Comparison of ENCODE assay signal across 25 cellular contexts in genomic region chr15:63390689-63391088, GRCh38. TPM values are rescaled to one million over a fixed set of nuclear protein-coding genes. Genes with fewer than 3 reads are reported as not detected.
DNase-seq lines count a peak whose midpoint lies in the region; ATAC-seq, FAIRE-seq and TF ChIP-seq lines count a peak whose summit lies in the region.
"Had no signal": no experiment of that assay in that cellular context is flagged by ENCODE, and none has a peak within 500 bp of the region (broad histone marks: within the 10 kb centered on the region; RNA-seq: fewer than 3 reads in every experiment).

No MANE protein-coding gene starts in this region.

- peak overlapping the region; percentile 25 for H2AFZ ChIP-seq in K562 (ENCODE audit: low read depth, low read length)

- in situ Hi-C loops in K562 (cut with MboI) = no loop called here

- H3K9me1 ChIP-seq in K562 (ENCODE audit: control insufficient read depth, insufficient read depth, low read length) = no peaks in the 10 kb centered on the region

- no TSS peak for BruUV-seq in K562 (replicated peaks; lab: Mats Ljungman, UMichigan)

- no peak; the same call in 2 of the 3 replicates for ATAC-seq in K562
- no peak for ATAC-seq in HG02763 (IDR thresholded peaks at IDR 0.05; ENCODE audit: unreplicated experiment)
- no peak for ATAC-seq in GM19351 (IDR thresholded peaks at IDR 0.05; ENCODE audit: unreplicated experiment)
- ATAC-seq: A549 had no signal

- TF ChIP-seq POLR2A in K562 (conservative IDR thresholded peaks at IDR 0.05) (no peak), thyroid gland (IDR thresholded peaks at IDR 0.05) (no peak)

- H3K27me3 ChIP-seq in K562 (ENCODE audit: control insufficient read depth in 2 of 2, insufficient read depth in 2 of 2, low read length in 2 of 2) (no peaks in the 10 kb centered on the region), mucosa of rectum (ENCODE audit: control insufficient read depth in 2 of 2, insufficient read depth in 2 of 2, low read length in 2 of 2) (no peaks in the 10 kb centered on the region), thyroid gland (no peaks in the 10 kb centered on the region)
- H3K27me3 ChIP-seq: BLaER1 treated with 17β-estradiol and CSF1 and Interleukin-3, amounts not matched to agents 10 nM and 100 nM had no signal

- TF ChIP-seq CTCF in HEK293 (tag by site-specific recombination; IDR thresholded peaks at IDR 0.05) = no peak
- no peak for TF ChIP-seq CTCF in K562 (IDR thresholded peaks at IDR 0.05 in 2 of 3, conservative IDR thresholded peaks at IDR 0.05 in 1 of 3; ENCODE audit: insufficient read depth in 2 of 3, low read depth in 1 of 3, low read length in 3 of 3)
- no peak for TF ChIP-seq CTCF in thyroid gland (IDR thresholded peaks at IDR 0.05)

- peaks cover 6% of the 10 kb centered on the region; the same call in 1 of the 2 replicates for H3K4me1 ChIP-seq in HEK293 (ENCODE audit: control insufficient read depth, insufficient read depth, low read length)
- H3K4me1 ChIP-seq in K562 (replicated peaks in 1 of 2; ENCODE audit: control insufficient read depth in 2 of 2, insufficient read depth in 2 of 2, low read length in 2 of 2) = peaks cover 17 to 52% of the 10 kb centered on the region in 2 experiments
- peaks cover 7 to 15% of the 10 kb centered on the region in 2 donors for H3K4me1 ChIP-seq in mucosa of rectum (ENCODE audit: control insufficient read depth in 2 of 2, insufficient read depth in 2 of 2, low read length in 2 of 2)
- H3K4me1 ChIP-seq in thyroid gland = peaks cover 18 to 57% of the 10 kb centered on the region in 2 donors
- H3K4me1 ChIP-seq: HAP-1 had no signal

- H3K4me3 ChIP-seq in HEK293 (ENCODE audit: low read depth, low read length) (no peak overlapping the region), K562 (no peak overlapping the region), mucosa of rectum (ENCODE audit: low read length in 2 of 2) (peak overlapping the region in 1 of 2 donors; percentile 56), thyroid gland (replicated peaks in 1 of 3) (no peak overlapping the region)
- H3K4me3 ChIP-seq: A549; BLaER1 treated with 17β-estradiol and CSF1 and Interleukin-3, amounts not matched to agents 10 nM and 100 nM; HAP-1 had no signal

- no peaks in the 10 kb centered on the region for H4K20me1 ChIP-seq in K562 (replicated peaks; ENCODE audit: control insufficient read depth, insufficient read depth, low read length)
- H4K20me1 ChIP-seq: BLaER1 treated with 17β-estradiol and CSF1 and Interleukin-3, amounts not matched to agents 10 nM and 100 nM had no signal

- H3K36me3 ChIP-seq in HEK293 (ENCODE audit: control insufficient read depth in 2 of 2, insufficient read depth in 1 of 2, low read length in 2 of 2) (no peaks in the 10 kb centered on the region), K562 (ENCODE audit: control insufficient read depth, insufficient read depth, low read length) (no peaks in the 10 kb centered on the region), mucosa of rectum (ENCODE audit: control insufficient read depth in 2 of 2, insufficient read depth in 2 of 2, low read length in 2 of 2) (no peaks in the 10 kb centered on the region), thyroid gland (no peaks in the 10 kb centered on the region)
- H3K36me3 ChIP-seq: BLaER1 treated with 17β-estradiol and CSF1 and Interleukin-3, amounts not matched to agents 10 nM and 100 nM; HAP-1 had no signal

- no peak overlapping the region for H3K4me2 ChIP-seq in K562 (ENCODE audit: insufficient read depth, low read length)
- H3K4me2 ChIP-seq: A549; BLaER1 treated with 17β-estradiol and CSF1 and Interleukin-3, amounts not matched to agents 10 nM and 100 nM had no signal

- POLR2A ChIA-PET in HEK293 (lab: Yijun Ruan, JAX) (no interaction called here), K562 (lab: Yijun Ruan, JAX) (interaction anchor here (0.9 to 1.0 kb wide), 2 partner anchors 12 to 54 kb away, joined by 3 read pairs; no protein-coding TSS in a partner anchor)

- no peak for DNase-seq in K562 (ENCODE audit: extremely low read depth in 1 of 4, low spot score in 3 of 4)
- DNase-seq in thyroid gland = no peak
- no peak for DNase-seq in NCI-H1048 (lab: John Stamatoyannopoulos, UW)
- DNase-seq: AML-193; CD4-positive, alpha-beta T cell; COR-L47; DMS 273 treated with DMSO at 0.1 percent for 48 hours; GF-D8; GOT3; KG1; MM.1S; NCI-H1417; NCI-H1694; NCI-H2227 treated with DMSO at 0.1 percent for 48 hours; NCI-H69; RPMI8226; SHP77 treated with DMSO at 0.1 percent for 48 hours had no signal

- no peak for TF ChIP-seq RAD21 in K562 (CRISPR knock-in tag; conservative IDR thresholded peaks at IDR 0.05 in 1 of 2, IDR thresholded peaks at IDR 0.05 in 1 of 2)

- WGBS in K562 (ENCODE audit: insufficient coverage, low coverage, missing lambda C conversion rate) = 14% methylated on average over 3 of the region's 3 CpGs
- 42 to 48% methylated on average over 3 of the region's 3 CpGs for WGBS in thyroid gland, 2 donors

- CTCF ChIA-PET in HEK293 (lab: Yijun Ruan, JAX) = no interaction called here
- CTCF ChIA-PET in K562 (lab: Yijun Ruan, JAX; ENCODE audit: low intra/inter-chr PET ratio) = no interaction called here

- H3K9me3 ChIP-seq in HEK293 (ENCODE audit: control insufficient read depth, insufficient read depth, low read depth, low read length) (no peaks in the 10 kb centered on the region), K562 (replicated peaks; ENCODE audit: control insufficient read depth, insufficient read depth, low read depth, low read length) (no peaks in the 10 kb centered on the region), mucosa of rectum (ENCODE audit: control insufficient read depth in 2 of 2, low read length in 2 of 2) (no peaks in the 10 kb centered on the region), thyroid gland (no peaks in the 10 kb centered on the region)

- H3K9ac ChIP-seq in K562 (ENCODE audit: insufficient read depth in 1 of 2, low read depth in 2 of 2, low read length in 2 of 2) = peak overlapping the region in 1 of 2 experiments; percentile 21; a peak in 1 of 4 replicates
- H3K9ac ChIP-seq in mucosa of rectum (ENCODE audit: low read depth in 1 of 2, low read length in 2 of 2) = peak overlapping the region in 1 of 2 donors; percentile 29
- H3K9ac ChIP-seq: BLaER1 treated with 17β-estradiol and CSF1 and Interleukin-3, amounts not matched to agents 10 nM and 100 nM had no signal

- H3K27ac ChIP-seq in HEK293 (ENCODE audit: extremely low read depth, low read depth, low read length) (no peak overlapping the region), K562 (ENCODE audit: extremely low read depth, low read depth, low read length) (no peak overlapping the region), mucosa of rectum (ENCODE audit: low read depth in 2 of 2, low read length in 2 of 2) (peak overlapping the region; percentile 34 to 39), thyroid gland (peak overlapping the region; percentile 45 to 84 (median 60))
- H3K27ac ChIP-seq: A549; BLaER1 treated with 17β-estradiol and CSF1 and Interleukin-3, amounts not matched to agents 10 nM and 100 nM had no signal

- H3K79me2 ChIP-seq in K562 (ENCODE audit: control insufficient read depth, insufficient read depth, low read length) = no peaks in the 10 kb centered on the region

- intact Hi-C loops in K562 (cut with micrococcal nuclease) (loop anchor here (5.0 kb wide), 1 partner anchor 48 kb away; no protein-coding TSS in a partner anchor), thyroid gland (cut with DNase I) (no loop called here)

- TF ChIP-seq EP300 in K562 (IDR thresholded peaks at IDR 0.05; ENCODE audit: low read length) = no peak

- peak; percentile 51 for FAIRE-seq in K562 (lab: Jason Lieb, UNC)
- FAIRE-seq: A549, GM12891 had no signal

TF ChIP-seq in HEK293, 187 proteins besides CTCF, POLR2A, EP300 and RAD21 (continues in another document):
- TF ChIP-seq ZNF544 (tag by site-specific recombination; IDR thresholded peaks at IDR 0.05) = no peak

TF ChIP-seq in K562, 482 proteins besides CTCF, POLR2A, EP300 and RAD21 (continues in another document):
- TF ChIP-seq TCFL5 (CRISPR knock-in tag; conservative IDR thresholded peaks at IDR 0.05) (peak; percentile 69; the same call in 1 of the 2 replicates), SAFB (IDR thresholded peaks at IDR 0.05; ENCODE audit: borderline replicate concordance, low read depth, low read length) (no peak), CBFA2T3 (IDR thresholded peaks at IDR 0.05) (no peak), ZBTB43 (CRISPR knock-in tag; IDR thresholded peaks at IDR 0.05) (no peak), SMAD4 (CRISPR knock-in tag; conservative IDR thresholded peaks at IDR 0.05) (peak; percentile 52; the same call in 1 of the 2 replicates), DMBX1 (CRISPR knock-in tag; IDR thresholded peaks at IDR 0.05; ENCODE audit: borderline replicate concordance) (no peak; the same call in 1 of the 2 replicates)

RNA-seq across cellular contexts. Expression of gene CA12, which starts 9.0 kb away (rescaled TPM):
- 0.25 and 0.33 TPM in 2 replicates for total RNA-seq in K562 (2011; cell fraction: chromatin; rRNA removed; ENCODE audit: low replicate concordance)
- total RNA-seq in K562 (2011; cell fraction: nucleolus; rRNA removed) = not detected in 2 replicates
- not detected in 2 replicates for total RNA-seq in K562 (2011; cell fraction: nucleoplasm; rRNA removed)
- total RNA-seq in K562 (2014; rRNA removed) = 0.16 and 0.18 TPM in 2 replicates
- total RNA-seq in K562 (2014; rRNA removed; fragmentation: Illumina TruSeq; extraction: Trizol) = 0.07 and 0.13 TPM in 2 replicates
- total RNA-seq in K562 (2015; rRNA removed; fragmentation: Illumina TruSeq; extraction: Trizol) = 0.22 and 0.23 TPM in 2 replicates
- total RNA-seq in K562 (2021) = 0.07 and 0.09 TPM in 2 replicates
- polyA plus RNA-seq in K562 (2011; rRNA removed) = 0.01 and 0.05 TPM in 2 replicates
- 0.09 TPM in 1 of 2 replicates, not detected in the other for polyA plus RNA-seq in K562 (2011; cell fraction: cytosol; rRNA removed)
- polyA plus RNA-seq in K562 (2011; cell fraction: nucleus; rRNA removed) = 0.11 and 0.42 TPM in 2 replicates
- 0.72 and 5.0 TPM in 2 replicates for polyA plus RNA-seq in K562 (2012)
- polyA plus RNA-seq in K562 (2014; fragmentation: Illumina TruSeq; extraction: Trizol) = 0.19 and 0.47 TPM in 2 replicates
- under 1 TPM in 1 of 2 experiments, not detected in 1; 0.11 TPM for polyA plus RNA-seq in K562 (2014; fragmentation: Nextera tagmentation; extraction: Ambion mirVana)
- 0.78 and 0.89 TPM in 2 replicates for polyA plus RNA-seq in K562 (2014; rRNA removed)
- 0.04 and 0.12 TPM in 2 replicates for polyA minus RNA-seq in K562 (2011; rRNA and poly(A)+ RNA removed)
- not detected in 2 replicates for polyA minus RNA-seq in K562 (2011; cell fraction: cytosol; rRNA and poly(A)+ RNA removed)
- polyA minus RNA-seq in K562 (2011; cell fraction: nucleus; rRNA and poly(A)+ RNA removed) = 0.11 TPM in 1 of 2 replicates, not detected in the other
- 10 to 100 TPM in 1 of 4 donors, 1 to 10 TPM in 2, under 1 TPM in 1; 0.33 to 21.9 (median 4.3) TPM for total RNA-seq in thyroid gland
- total RNA-seq: CD4-positive, alpha-beta T cell had no signal

Comparison
In these comparisons a context has a peak if more than half of its experiments do, and no peak if none do; other contexts are left out.
1. H3K27ac ChIP-seq: peak in mucosa of rectum (2 of 2) and thyroid gland (3 of 3); none in HEK293 (single experiment) and K562 (single experiment).
2. Of the 44 proteins assayed by ChIP-seq in both K562 and HEK293: peak only in K562: ZNF239; only in HEK293: PRDM10; in both: none; in neither: 42.